12 cellular contexts compared by ENCODE assay signal in the genomic region with DNA sequence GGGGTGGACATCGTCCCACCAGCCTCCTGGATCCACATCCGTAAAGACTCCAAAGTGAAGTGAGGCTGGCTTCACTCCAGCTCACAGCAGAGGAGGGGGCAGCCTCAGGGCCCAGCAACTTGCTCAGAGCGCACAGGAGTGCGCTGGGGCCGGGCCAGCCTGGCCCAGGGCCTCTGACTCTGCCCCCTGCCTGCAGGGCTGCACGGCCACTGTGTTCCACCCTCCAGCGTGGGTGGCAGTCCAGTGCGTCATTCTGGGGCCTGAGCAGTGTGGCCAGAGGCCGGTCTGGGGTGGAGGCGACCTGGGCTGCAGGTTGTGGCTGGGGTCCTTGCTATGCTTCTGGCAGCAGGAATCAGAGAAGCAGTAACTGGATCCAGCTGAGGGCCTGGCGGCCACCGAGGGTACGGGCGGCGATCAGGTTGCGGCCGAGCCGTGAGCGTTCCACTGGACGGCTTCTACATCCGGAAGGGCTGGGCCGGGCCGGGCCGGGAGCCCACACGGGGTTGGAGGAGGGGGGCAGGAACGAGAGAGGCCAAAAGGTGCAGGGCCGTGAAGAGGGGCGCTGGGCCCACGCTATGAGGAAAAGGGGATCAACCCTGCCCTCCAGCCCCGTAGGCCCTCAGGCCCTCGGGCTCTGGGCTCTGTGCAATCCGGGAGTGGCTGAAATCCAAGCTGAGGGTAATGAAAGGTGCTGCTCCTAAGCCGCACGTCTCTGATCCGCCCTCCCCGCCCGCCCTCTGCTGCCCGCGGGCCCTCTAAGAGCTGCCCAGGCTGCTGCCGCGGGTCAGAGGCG. TPM values are rescaled to one million over a fixed set of nuclear protein-coding genes. Genes with fewer than 3 reads are reported as not detected.
A peak's percentile ranks its signal among the peaks of the same experiment; 100 is the strongest.
DNase-seq lines count a peak whose midpoint lies in the region; ATAC-seq, FAIRE-seq and TF ChIP-seq lines count a peak whose summit lies in the region.
"Had no signal": no experiment of that assay in that cellular context is flagged by ENCODE, and none has a peak within 500 bp of the region (broad histone marks: within the 10 kb centered on the region; RNA-seq: fewer than 3 reads in every experiment).

A gene with protein sequence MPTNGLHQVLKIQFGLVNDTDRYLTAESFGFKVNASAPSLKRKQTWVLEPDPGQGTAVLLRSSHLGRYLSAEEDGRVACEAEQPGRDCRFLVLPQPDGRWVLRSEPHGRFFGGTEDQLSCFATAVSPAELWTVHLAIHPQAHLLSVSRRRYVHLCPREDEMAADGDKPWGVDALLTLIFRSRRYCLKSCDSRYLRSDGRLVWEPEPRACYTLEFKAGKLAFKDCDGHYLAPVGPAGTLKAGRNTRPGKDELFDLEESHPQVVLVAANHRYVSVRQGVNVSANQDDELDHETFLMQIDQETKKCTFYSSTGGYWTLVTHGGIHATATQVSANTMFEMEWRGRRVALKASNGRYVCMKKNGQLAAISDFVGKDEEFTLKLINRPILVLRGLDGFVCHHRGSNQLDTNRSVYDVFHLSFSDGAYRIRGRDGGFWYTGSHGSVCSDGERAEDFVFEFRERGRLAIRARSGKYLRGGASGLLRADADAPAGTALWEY (plus strand): TSS at position 787 of the 793 bp plus-strand sequence. CDS start 155 bp downstream, outside the sequence.

- no peak for TF ChIP-seq EP300 in A549 (IDR thresholded peaks at IDR 0.05)

- peaks cover 0 to 12% (median 0%) of the 10 kb centered on the region in 5 donors for H3K27me3 Mint-ChIP-seq in naive thymus-derived CD8-positive, alpha-beta T cell

- H3K4me2 ChIP-seq in A549 = no peak within 1 kb of the TSS

- no peak within 1 kb of the TSS for H3K4me3 Mint-ChIP-seq in naive thymus-derived CD8-positive, alpha-beta T cell
- H3K4me3 Mint-ChIP-seq: CD4-positive, CD25-positive, alpha-beta regulatory T cell had no signal

- TF ChIP-seq POLR2A in A549 (IDR thresholded peaks at IDR 0.05; ENCODE audit: low read length) (no peak), GM18505 (IDR thresholded peaks at IDR 0.05; ENCODE audit: borderline replicate concordance, extremely low read depth, insufficient read depth, insufficient read length) (no peak)

- TF ChIP-seq CTCF in A549 (IDR thresholded peaks at IDR 0.05) (no peak), left lung (IDR thresholded peaks at IDR 0.05) (no peak)

- no peak for TF ChIP-seq RAD21 in A549 (conservative IDR thresholded peaks at IDR 0.05 in 1 of 2, IDR thresholded peaks at IDR 0.05 in 1 of 2)

- peak; percentile 21 to 43; a peak in 5 of 6 replicates for ATAC-seq in A549
- ATAC-seq in left lung = peak; percentile 89
- no peak for ATAC-seq in naive thymus-derived CD8-positive, alpha-beta T cell
- ATAC-seq in GM21381 (IDR thresholded peaks at IDR 0.05; ENCODE audit: unreplicated experiment) = no peak
- no peak for ATAC-seq in GM18505 (IDR thresholded peaks at IDR 0.05; ENCODE audit: unreplicated experiment)

- H3K27ac Mint-ChIP-seq in naive thymus-derived CD8-positive, alpha-beta T cell = no peak within 1 kb of the TSS
- H3K27ac Mint-ChIP-seq: CD4-positive, CD25-positive, alpha-beta regulatory T cell had no signal

- H3K36me3 ChIP-seq in left lung = no peaks in the 10 kb centered on the region
- H3K36me3 ChIP-seq: transverse colon had no signal

- H3K9me3 ChIP-seq in A549 (0 out of 3 replicates have a peak, but pooled peaks cover 3% of the 10 kb centered on the region), left lung (no peaks in the 10 kb centered on the region)
- H3K9me3 ChIP-seq: transverse colon had no signal

- POLR2A ChIA-PET in A549 (lab: Yijun Ruan, JAX) = interaction anchor here (3.0 kb wide), 1 partner anchor 9 kb away, joined by 10 read pairs; no protein-coding TSS in a partner anchor
- POLR2A ChIA-PET in naive thymus-derived CD8-positive, alpha-beta T cell (lab: Charles Lee) = interaction anchor here (1.5 kb wide), 1 partner anchor 10 kb away, joined by 4 read pairs; no protein-coding TSS in a partner anchor

- no peaks in the 10 kb centered on the region for H3K9me3 Mint-ChIP-seq in naive thymus-derived CD8-positive, alpha-beta T cell
- H3K9me3 Mint-ChIP-seq: CD4-positive, CD25-positive, alpha-beta regulatory T cell had no signal

- H3K4me3 ChIP-seq in A549 = no peak within 1 kb of the TSS
- H3K4me3 ChIP-seq in left lung = no peak within 1 kb of the TSS
- H3K4me3 ChIP-seq: transverse colon had no signal

- H3K27ac ChIP-seq in A549 (no peak within 1 kb of the TSS), left lung (no peak within 1 kb of the TSS)
- H3K27ac ChIP-seq: transverse colon had no signal

- DNase-seq in A549 (ENCODE audit: low read depth in 1 of 2, low spot score in 1 of 2) (no peak), EH (ENCODE audit: low read depth) (peak; percentile 36), astrocyte of the hippocampus (ENCODE audit: low read depth, low spot score) (peak; percentile 30), left lung (peak in 1 of 2 donors; percentile 80), GF-D8 (lab: John Stamatoyannopoulos, UW) (no peak)
- no peak for DNase-seq in naive thymus-derived CD8-positive, alpha-beta T cell
- DNase-seq: activated CD4-positive, alpha-beta T cell treated with anti-CD3 and anti-CD28 coated beads for 4 hours; activated effector memory CD4-positive, alpha-beta T cell treated with anti-CD3 and anti-CD28 coated beads, Interleukin-2, amount 50 U/mL, for 16 hours; CD4-positive, CD25-positive, alpha-beta regulatory T cell; transverse colon had no signal

- intact Hi-C loops in left lung (cut with DNase I) = no loop called here

- no peaks in the 10 kb centered on the region for H3K4me1 Mint-ChIP-seq in naive thymus-derived CD8-positive, alpha-beta T cell
- H3K4me1 Mint-ChIP-seq: CD4-positive, CD25-positive, alpha-beta regulatory T cell had no signal

- no peaks in the 10 kb centered on the region for H3K36me3 Mint-ChIP-seq in naive thymus-derived CD8-positive, alpha-beta T cell
- H3K36me3 Mint-ChIP-seq: CD4-positive, CD25-positive, alpha-beta regulatory T cell had no signal

- FAIRE-seq in A549 (lab: Jason Lieb, UNC) = no peak

- CTCF ChIA-PET in A549 (lab: Yijun Ruan, JAX) = interaction anchor here (1.1 to 4.4 kb wide), 3 partner anchors 9 to 74 kb away, joined by 3 to 31 read pairs (median 20); no protein-coding TSS in a partner anchor

- H3K4me1 ChIP-seq in A549 (no peaks in the 10 kb centered on the region), left lung (peaks cover 0 to 6% of the 10 kb centered on the region in 2 donors)

- 72% methylated on average over 25 of the region's 42 CpGs for WGBS in A549 (ENCODE audit: missing lambda C conversion rate)

- H3K27me3 ChIP-seq in left lung = peaks cover 5 to 69% of the 10 kb centered on the region in 2 donors

TF ChIP-seq in A549, 52 proteins besides CTCF, POLR2A, EP300 and RAD21:
- TF ChIP-seq, protein P1, sequence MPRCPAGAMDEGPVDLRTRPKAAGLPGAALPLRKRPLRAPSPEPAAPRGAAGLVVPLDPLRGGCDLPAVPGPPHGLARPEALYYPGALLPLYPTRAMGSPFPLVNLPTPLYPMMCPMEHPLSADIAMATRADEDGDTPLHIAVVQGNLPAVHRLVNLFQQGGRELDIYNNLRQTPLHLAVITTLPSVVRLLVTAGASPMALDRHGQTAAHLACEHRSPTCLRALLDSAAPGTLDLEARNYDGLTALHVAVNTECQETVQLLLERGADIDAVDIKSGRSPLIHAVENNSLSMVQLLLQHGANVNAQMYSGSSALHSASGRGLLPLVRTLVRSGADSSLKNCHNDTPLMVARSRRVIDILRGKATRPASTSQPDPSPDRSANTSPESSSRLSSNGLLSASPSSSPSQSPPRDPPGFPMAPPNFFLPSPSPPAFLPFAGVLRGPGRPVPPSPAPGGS (IDR thresholded peaks at IDR 0.05) = no peak
- no peak for TF ChIP-seq RNF2 (IDR thresholded peaks at IDR 0.05; ENCODE audit: borderline replicate concordance, low read depth)
- no peak for TF ChIP-seq FOSB (CRISPR knock-in tag; IDR thresholded peaks at IDR 0.05)
- TF ChIP-seq GATA3 (IDR thresholded peaks at IDR 0.05; ENCODE audit: borderline replicate concordance) = no peak
- no peak for TF ChIP-seq ESRRA (IDR thresholded peaks at IDR 0.05; ENCODE audit: borderline replicate concordance, low read length)
TF ChIP-seq in A549: peak in this region for 0.

RNA-seq across cellular contexts. Expression of the gene that starts here (rescaled TPM):
- polyA plus RNA-seq in A549 (2011; rRNA removed) (0.84 and 1.2 TPM in 2 replicates), A549 (2017; fragmentation: RNase III; extraction: RNeasy Plus Mini Kit Qiagen cat#74134 plus additional on column Dnase treatment) (1.3 to 1.7 TPM (median 1.3 TPM) in 3 replicates)
- polyA plus RNA-seq in A549 (2012; cell fraction: cytosol; rRNA removed) = 0.74 and 1.1 TPM in 2 replicates
- 7.5 and 8.3 TPM in 2 replicates for polyA plus RNA-seq in A549 (2012; cell fraction: nucleus; rRNA removed)
- polyA minus RNA-seq in A549 (2011; rRNA and poly(A)+ RNA removed) = 3.6 and 3.7 TPM in 2 replicates
- total RNA-seq in left lung = 1 to 10 TPM; 2.1 to 3.4 TPM
- total RNA-seq in naive thymus-derived CD8-positive, alpha-beta T cell = 1 to 10 TPM in 1 of 2 experiments, under 1 TPM in 1; 0.96 to 2.0 TPM
- not detected for polyA plus RNA-seq in naive thymus-derived CD8-positive, alpha-beta T cell

Comparison
In these comparisons a context has a peak if more than half of its experiments do, and no peak if none do; other contexts are left out.
1. ATAC-seq: peak in A549 (2 of 2) and left lung (single experiment); none in naive thymus-derived CD8-positive, alpha-beta T cell (0 of 2), GM21381 (single experiment) and GM18505 (single experiment).
2. DNase-seq: peak in EH (single experiment) and astrocyte of the hippocampus (single experiment); none in A549 (0 of 2), naive thymus-derived CD8-positive, alpha-beta T cell (0 of 10) and GF-D8 (single experiment).